ENCODE assay signal across 12 cellular contexts in genomic region chr10:12214093-12214492, GRCh38. TPM values are rescaled to one million over a fixed set of nuclear protein-coding genes. Genes with fewer than 3 reads are reported as not detected.
DNase-seq lines count a peak whose midpoint lies in the region; TF ChIP-seq lines count a peak whose summit lies in the region.
"Had no signal": no experiment of that assay in that cellular context is flagged by ENCODE, and none has a peak within 500 bp of the region (broad histone marks: within the 10 kb centered on the region; RNA-seq: fewer than 3 reads in every experiment).

No MANE protein-coding gene starts in this region.

- TF ChIP-seq CTCF in A673 (conservative IDR thresholded peaks at IDR 0.05; ENCODE audit: low read depth, low read length) = no peak
- TF ChIP-seq CTCF in HEK293 (tag by site-specific recombination; IDR thresholded peaks at IDR 0.05) = no peak
- TF ChIP-seq CTCF in osteoblast (IDR thresholded peaks at IDR 0.05; ENCODE audit: extremely low read depth, low read depth, low read length) = no peak
- no peak for TF ChIP-seq CTCF in Peyer's patch (IDR thresholded peaks at IDR 0.05)

- H3K27me3 Mint-ChIP-seq in dendritic cell treated with granulocyte-macrophage colony-stimulating factor and Interleukin-4, amounts not matched to agents 40 ng/mL and 50 ng/mL, for 4 days = no peaks in the 10 kb centered on the region

- peaks cover 7% of the 10 kb centered on the region for H3K79me2 ChIP-seq in osteoblast (ENCODE audit: insufficient read depth, low read length)

- peak overlapping the region; percentile 75 for H2AFZ ChIP-seq in osteoblast (ENCODE audit: low read length)

- intact Hi-C loops in A673 (cut with micrococcal nuclease; ENCODE audit: unreplicated experiment) = no loop called here
- intact Hi-C loops in dendritic cell treated with granulocyte-macrophage colony-stimulating factor and Interleukin-4, amounts not matched to agents 40 ng/mL and 50 ng/mL, for 4 days (cut with micrococcal nuclease) = loop anchor here (5.0 kb wide), 1 partner anchor 498 kb away; no protein-coding TSS in a partner anchor

- no TSS peak for BruUV-seq in A673 (replicated peaks; lab: Mats Ljungman, UMichigan)

- peaks cover 79% of the 10 kb centered on the region for H3K36me3 Mint-ChIP-seq in dendritic cell treated with granulocyte-macrophage colony-stimulating factor and Interleukin-4, amounts not matched to agents 40 ng/mL and 50 ng/mL, for 4 days (ENCODE audit: low read depth)

- H3K27ac ChIP-seq in A673 (ENCODE audit: low read depth, low read length, poor library complexity, severe bottlenecking) (peak overlapping the region; percentile 80), HEK293 (ENCODE audit: extremely low read depth, low read depth, low read length) (no peak overlapping the region), osteoblast (ENCODE audit: low read depth, low read length) (peak overlapping the region; percentile 60), Peyer's patch (no peak overlapping the region)
- H3K27ac ChIP-seq: epithelial cell of prostate had no signal

- CTCF ChIA-PET in A673 (lab: Charles Lee) (interaction anchor here (0.7 to 2.2 kb wide), 3 partner anchors 32 to 493 kb away, joined by 3 to 6 read pairs (median 3); no protein-coding TSS in a partner anchor), HEK293 (lab: Yijun Ruan, JAX) (interaction anchor here (0.6 to 4.4 kb wide), 34 partner anchors 9 to 1296 kb away, joined by 3 to 33 read pairs (median 5); partner anchors contain the start of genes CDC123 and NUDT5)

- DNase-seq in A673 (ENCODE audit: low spot score) = peak; percentile 40
- DNase-seq in osteoblast (ENCODE audit: insufficient read length, low spot score, missing footprints) = no peak
- DNase-seq in MG63 = no peak
- DNase-seq in NK-92 treated with Interleukin-12 subunit alpha and Interleukin-12 subunit beta, amount 100 ng/mL, for 24 hours (lab: John Stamatoyannopoulos, UW) = no peak
- DNase-seq in Peyer's patch = no peak
- no peak for DNase-seq in NCI-H748 (lab: John Stamatoyannopoulos, UW; ENCODE audit: unreplicated experiment)
- DNase-seq: activated effector memory CD4-positive, alpha-beta T cell treated with Interleukin-2 at 50 U/mL for 16 hours; GOT3; NCI-H2081 treated with DMSO at 0.1 percent for 48 hours had no signal

- H3K27me3 ChIP-seq in A673 (replicated peaks; ENCODE audit: insufficient read depth, low read depth, low read length, poor library complexity) (no peaks in the 10 kb centered on the region), osteoblast (ENCODE audit: insufficient read depth, low read length) (no peaks in the 10 kb centered on the region), MG63 (no peaks in the 10 kb centered on the region), Peyer's patch (no peaks in the 10 kb centered on the region)

- peaks cover 47% of the 10 kb centered on the region for H3K4me1 ChIP-seq in A673 (ENCODE audit: insufficient read depth, low read length, poor library complexity, severe bottlenecking)
- 0 out of 2 replicates have a peak, but pooled peaks cover 7% of the 10 kb centered on the region for H3K4me1 ChIP-seq in HEK293 (ENCODE audit: control insufficient read depth, insufficient read depth, low read length)
- peaks cover 6% of the 10 kb centered on the region for H3K4me1 ChIP-seq in osteoblast (ENCODE audit: insufficient read depth, low read length)
- peaks cover 0 to 4% (median 0%) of the 10 kb centered on the region in 4 donors for H3K4me1 ChIP-seq in Peyer's patch

- TF ChIP-seq POLR2A in Peyer's patch (IDR thresholded peaks at IDR 0.05) = no peak

- H3K4me3 Mint-ChIP-seq in dendritic cell treated with granulocyte-macrophage colony-stimulating factor and Interleukin-4, amounts not matched to agents 40 ng/mL and 50 ng/mL, for 4 days = no peak overlapping the region

- H3K4me1 Mint-ChIP-seq in dendritic cell treated with granulocyte-macrophage colony-stimulating factor and Interleukin-4, amounts not matched to agents 40 ng/mL and 50 ng/mL, for 4 days (ENCODE audit: low read depth) = peaks cover 22% of the 10 kb centered on the region

- H3K9me3 Mint-ChIP-seq in dendritic cell treated with granulocyte-macrophage colony-stimulating factor and Interleukin-4, amounts not matched to agents 40 ng/mL and 50 ng/mL, for 4 days = no peaks in the 10 kb centered on the region

- POLR2A ChIA-PET in A673 (lab: Charles Lee; ENCODE audit: low non-redundant PET) = no interaction called here
- POLR2A ChIA-PET in HEK293 (lab: Yijun Ruan, JAX) = interaction anchor here (0.9 kb wide), 1 partner anchor 18 kb away, joined by 3 read pairs; the partner anchor contains the start of genes CDC123 and NUDT5

- H3K9me3 ChIP-seq in A673 (ENCODE audit: low read depth, low read length, poor library complexity, severe bottlenecking) (no peaks in the 10 kb centered on the region), HEK293 (ENCODE audit: control insufficient read depth, insufficient read depth, low read depth, low read length) (no peaks in the 10 kb centered on the region), osteoblast (ENCODE audit: low read depth, low read length) (no peaks in the 10 kb centered on the region), MG63 (no peaks in the 10 kb centered on the region; the same call in 1 of the 2 replicates), Peyer's patch (no peaks in the 10 kb centered on the region)

- H4K20me1 ChIP-seq in osteoblast (ENCODE audit: insufficient read depth, low read length) = no peaks in the 10 kb centered on the region

- H3K36me3 ChIP-seq in A673 (ENCODE audit: insufficient read depth, low read length, poor library complexity, severe bottlenecking) (peaks cover 55% of the 10 kb centered on the region), HEK293 (ENCODE audit: control insufficient read depth in 2 of 2, insufficient read depth in 1 of 2, low read length in 2 of 2) (peaks cover 54 to 67% of the 10 kb centered on the region in 2 experiments), osteoblast (ENCODE audit: insufficient read depth, low read length) (peaks cover 48% of the 10 kb centered on the region), MG63 (peaks cover 79% of the 10 kb centered on the region), Peyer's patch (peaks cover 0 to 67% (median 3%) of the 10 kb centered on the region in 3 donors)

- peak overlapping the region; percentile 81 for H3K4me2 ChIP-seq in osteoblast (ENCODE audit: insufficient read depth, low read length)

- H3K27ac Mint-ChIP-seq in dendritic cell treated with granulocyte-macrophage colony-stimulating factor and Interleukin-4, amounts not matched to agents 40 ng/mL and 50 ng/mL, for 4 days = peak overlapping the region; percentile 68

- H3K4me3 ChIP-seq in A673 (ENCODE audit: low read depth, low read length, poor library complexity, severe bottlenecking) (peak overlapping the region; percentile 16), HEK293 (ENCODE audit: low read depth, low read length) (no peak overlapping the region), osteoblast (ENCODE audit: insufficient read depth, low read length) (no peak overlapping the region), MG63 (no peak overlapping the region), Peyer's patch (no peak overlapping the region)

TF ChIP-seq in HEK293, 187 proteins besides CTCF, POLR2A, EP300 and RAD21:
- TF ChIP-seq ZBTB21 (tag by site-specific recombination; IDR thresholded peaks at IDR 0.05) = no peak
- TF ChIP-seq PRDM6 (tag by site-specific recombination; IDR thresholded peaks at IDR 0.05) = peak; percentile 66
- TF ChIP-seq IKZF3 (tag by site-specific recombination; IDR thresholded peaks at IDR 0.05) = 0 out of 2 replicates have a peak, but pooled peaks have one; percentile 8
- TF ChIP-seq FEZF1 (tag by site-specific recombination; IDR thresholded peaks at IDR 0.05) = peak; percentile 88
- no peak for TF ChIP-seq ZNF366 (tag by site-specific recombination; conservative IDR thresholded peaks at IDR 0.05)

RNA-seq across cellular contexts. Expression of gene CDC123, which starts 18.1 kb away (rescaled TPM):
- total RNA-seq in A673 (2021) = 189 and 207 TPM in 2 replicates
- 86.9 and 96.9 TPM in 2 replicates for total RNA-seq in osteoblast
- 201 and 294 TPM in 2 replicates for total RNA-seq in MG63 (2014; rRNA removed; shearing (Covaris generic); ENCODE audit: low replicate concordance)
- 10 to 100 TPM; 52.0 to 77.4 (median 62.0) TPM for total RNA-seq in Peyer's patch

RNA-seq across cellular contexts. Expression of gene NUDT5, which starts 18.4 kb away (rescaled TPM):
- total RNA-seq in A673 (2021) (133 and 137 TPM in 2 replicates), osteoblast (51.0 and 65.7 TPM in 2 replicates), Peyer's patch (10 to 100 TPM; 24.0 to 51.1 (median 45.8) TPM)
- 67.7 and 78.4 TPM in 2 replicates for total RNA-seq in MG63 (2014; rRNA removed; shearing (Covaris generic); ENCODE audit: low replicate concordance)

Comparison
In these comparisons a context has a peak if more than half of its experiments do, and no peak if none do; other contexts are left out.
1. H3K27ac ChIP-seq: peak in A673 (single experiment) and osteoblast (single experiment); none in HEK293 (single experiment) and Peyer's patch (0 of 4).